Comparison of ENCODE assay signal across 8 cellular contexts in genomic region chr12:53625373-53625945, GRCh38. TPM values are rescaled to one million over a fixed set of nuclear protein-coding genes. Genes with fewer than 3 reads are reported as not detected.
A peak's percentile ranks its signal among the peaks of the same experiment; 100 is the strongest.
DNase-seq lines count a peak whose midpoint lies in the region; ATAC-seq and TF ChIP-seq lines count a peak whose summit lies in the region.

No MANE protein-coding gene starts in this region.

- H3K4me1 ChIP-seq in SK-N-SH (ENCODE audit: control insufficient read depth in 1 of 2, insufficient read depth in 2 of 2, low read depth in 1 of 2, low read length in 1 of 2): peaks cover 5% of the 10 kb centered on the region in 2 experiments; a peak in 3 of 4 replicates
- peaks cover 9% of the 10 kb centered on the region for H3K4me1 ChIP-seq in rectal smooth muscle tissue (ENCODE audit: control insufficient read depth, insufficient read depth, low read length)

- TF ChIP-seq EP300 in SK-N-SH (IDR thresholded peaks at IDR 0.05; ENCODE audit: borderline replicate concordance in 1 of 2, low read depth in 1 of 2, low read length in 1 of 2): no peak

- peaks cover 54% of the 10 kb centered on the region for H3K79me2 ChIP-seq in SK-N-SH (ENCODE audit: insufficient read depth)

- 18% methylated on average over 5 of the region's 5 CpGs for WGBS in SK-N-SH (ENCODE audit: low lambda C conversion rate)

- H3K9ac ChIP-seq in SK-N-SH (peak overlapping the region; percentile 90), rectal smooth muscle tissue (ENCODE audit: low read length) (peak overlapping the region; percentile 3)

- TF ChIP-seq RAD21 in SK-N-SH (IDR thresholded peaks at IDR 0.05; ENCODE audit: low read length): no peak

- TF ChIP-seq CTCF in SK-N-SH (IDR thresholded peaks at IDR 0.05) (no peak), fibroblast of mammary gland (conservative IDR thresholded peaks at IDR 0.05; ENCODE audit: control insufficient read depth, insufficient read depth, low read depth, low read length) (no peak)

- no peaks in the 10 kb centered on the region for H3K27me3 ChIP-seq in SK-N-SH (ENCODE audit: insufficient read depth)
- no peaks in the 10 kb centered on the region for H3K27me3 ChIP-seq in rectal smooth muscle tissue (ENCODE audit: control insufficient read depth, insufficient read depth, low read length)

- no peaks in the 10 kb centered on the region for H3K36me3 ChIP-seq in SK-N-SH (replicated peaks in 1 of 2; ENCODE audit: control insufficient read depth in 1 of 2, insufficient read depth in 2 of 2, low read length in 1 of 2)
- H3K36me3 ChIP-seq in rectal smooth muscle tissue (ENCODE audit: control insufficient read depth, insufficient read depth, low read length): no peaks in the 10 kb centered on the region

- no peak for DNase-seq in SK-N-SH
- DNase-seq in fibroblast of mammary gland (ENCODE audit: low read depth): no peak
- DNase-seq in Ammon's horn (ENCODE audit: low spot score): no peak

- H3K4me2 ChIP-seq in SK-N-SH: peak overlapping the region; percentile 91

- H2AFZ ChIP-seq in SK-N-SH (ENCODE audit: low read depth): peak overlapping the region; percentile 73

- ATAC-seq in GM21723 (IDR thresholded peaks at IDR 0.05; ENCODE audit: unreplicated experiment): no peak
- no peak for ATAC-seq in GM21737 (IDR thresholded peaks at IDR 0.05; ENCODE audit: unreplicated experiment)
- ATAC-seq in HG03342 (IDR thresholded peaks at IDR 0.05; ENCODE audit: unreplicated experiment): no peak

- no peaks in the 10 kb centered on the region for H3K9me2 ChIP-seq in SK-N-SH

- peak overlapping the region; percentile 65 to 91; a peak in 2 of 4 replicates for H3K27ac ChIP-seq in SK-N-SH (ENCODE audit: low read depth in 2 of 2, low read length in 1 of 2)
- H3K27ac ChIP-seq in rectal smooth muscle tissue (ENCODE audit: low read depth, low read length): peak overlapping the region; percentile 97

- no peaks in the 10 kb centered on the region for H3F3A ChIP-seq in SK-N-SH (replicated peaks; ENCODE audit: insufficient read depth)

- POLR2A ChIA-PET in SK-N-SH (lab: Yijun Ruan, JAX): interaction anchor here (1.2 kb wide), 1 partner anchor 50 kb away, joined by 4 read pairs; no protein-coding TSS in a partner anchor

- H3K4me3 ChIP-seq in GM08714 (ENCODE audit: low read length) (peak overlapping the region; percentile 95), SK-N-SH (ENCODE audit: low read depth in 2 of 2, low read length in 1 of 2) (peak overlapping the region; percentile 75 to 77), fibroblast of mammary gland (ENCODE audit: control insufficient read depth, low read depth, low read length) (peak overlapping the region; percentile 92), rectal smooth muscle tissue (ENCODE audit: low read length) (peak overlapping the region; percentile 96)

- CTCF ChIA-PET in SK-N-SH (lab: Yijun Ruan, JAX): interaction anchor here (1.2 to 2.6 kb wide), 3 partner anchors 9 to 119 kb away, joined by 3 to 10 read pairs (median 8); no protein-coding TSS in a partner anchor

- peaks cover 5% of the 10 kb centered on the region; the same call in 1 of the 2 replicates for H4K20me1 ChIP-seq in SK-N-SH (ENCODE audit: insufficient read depth)

- no peaks in the 10 kb centered on the region for H3K9me3 ChIP-seq in SK-N-SH

TF ChIP-seq in SK-N-SH, 30 proteins besides CTCF, POLR2A, EP300 and RAD21:
- TF ChIP-seq SIN3A (IDR thresholded peaks at IDR 0.05; ENCODE audit: borderline replicate concordance, low read depth, low read length) (no peak), FOXM1 (IDR thresholded peaks at IDR 0.05; ENCODE audit: low read depth) (no peak), GABPA (IDR thresholded peaks at IDR 0.05; ENCODE audit: low read depth) (no peak), RCOR1 (IDR thresholded peaks at IDR 0.05; ENCODE audit: low read length) (no peak), MXI1 (IDR thresholded peaks at IDR 0.05; ENCODE audit: low read depth, low read length) (no peak), RFX5 (IDR thresholded peaks at IDR 0.05; ENCODE audit: low read length) (no peak), IRF3 (IDR thresholded peaks at IDR 0.05; ENCODE audit: low read depth, low read length) (no peak), GATA2 (CRISPR knock-in tag; IDR thresholded peaks at IDR 0.05) (no peak), ELF1 (IDR thresholded peaks at IDR 0.05) (no peak), TEAD4 (IDR thresholded peaks at IDR 0.05; ENCODE audit: borderline replicate concordance, insufficient read depth) (no peak), FOXJ3 (CRISPR knock-in tag; IDR thresholded peaks at IDR 0.05) (no peak)

RNA-seq across cellular contexts. Expression of gene ATF7, which starts 0.7 kb away (rescaled TPM):
- polyA plus RNA-seq in SK-N-SH (2012; rRNA removed): 12.8 and 17.3 TPM in 2 replicates
- 10.6 and 10.9 TPM in 2 replicates for polyA plus RNA-seq in SK-N-SH (2012; cell fraction: cytosol; rRNA removed)
- 24.9 and 25.3 TPM in 2 replicates for polyA plus RNA-seq in SK-N-SH (2012; cell fraction: nucleus; rRNA removed)

RNA-seq across cellular contexts. Expression of gene ATP5MC2, which starts 50.4 kb away (rescaled TPM):
- polyA plus RNA-seq in SK-N-SH (2012; rRNA removed): 309 and 319 TPM in 2 replicates
- 231 and 288 TPM in 2 replicates for polyA plus RNA-seq in SK-N-SH (2012; cell fraction: cytosol; rRNA removed)
- polyA plus RNA-seq in SK-N-SH (2012; cell fraction: nucleus; rRNA removed): 116 and 117 TPM in 2 replicates
